1 cellular context compared by ENCODE assay signal in genomic region chr2:120552800-120553471, GRCh38.
A peak's percentile ranks its signal among the peaks of the same experiment; 100 is the strongest.
TF ChIP-seq lines count a peak whose summit lies in the region.

No MANE protein-coding gene starts in this region.

TF ChIP-seq in H1, 55 proteins besides CTCF, POLR2A, EP300 and RAD21 (continued from another document):
- TF ChIP-seq CHD7 (IDR thresholded peaks at IDR 0.05; ENCODE audit: insufficient replicate concordance, low read length) (no peak), TBP (IDR thresholded peaks at IDR 0.05; ENCODE audit: low read depth, low read length) (no peak), GTF2F1 (IDR thresholded peaks at IDR 0.05; ENCODE audit: borderline replicate concordance, low read depth, low read length) (no peak), TAF1 (IDR thresholded peaks at IDR 0.05; ENCODE audit: low read depth, low read length) (0 out of 2 replicates have a peak, but pooled peaks have one; percentile 15), CREB1 (IDR thresholded peaks at IDR 0.05) (peak; percentile 78; the same call in 1 of the 2 replicates), SIN3A (conservative IDR thresholded peaks at IDR 0.05 in 1 of 2, IDR thresholded peaks at IDR 0.05 in 1 of 2; ENCODE audit: low read depth in 1 of 2, low read length in 2 of 2) (peak in 1 of 2 experiments; percentile 67; a peak in 1 of 4 replicates), MAX (IDR thresholded peaks at IDR 0.05) (peak; percentile 89), SRF (IDR thresholded peaks at IDR 0.05; ENCODE audit: low read depth, low read length) (no peak), CHD2 (IDR thresholded peaks at IDR 0.05; ENCODE audit: low read length) (no peak), CTBP2 (IDR thresholded peaks at IDR 0.05; ENCODE audit: borderline replicate concordance, insufficient read depth, insufficient read length, low read length) (no peak), SIX5 (IDR thresholded peaks at IDR 0.05; ENCODE audit: low read depth, low read length) (no peak), JUND (IDR thresholded peaks at IDR 0.05; ENCODE audit: low read length) (peak; percentile 37; the same call in 1 of the 2 replicates), ATF2 (IDR thresholded peaks at IDR 0.05; ENCODE audit: low read length) (no peak), ASH2L (IDR thresholded peaks at IDR 0.05; ENCODE audit: low read length) (peak; percentile 46), SUZ12 (IDR thresholded peaks at IDR 0.05; ENCODE audit: low read length) (0 out of 2 replicates have a peak, but pooled peaks have one; percentile 13), CBX5 (IDR thresholded peaks at IDR 0.05; ENCODE audit: low read depth, low read length) (no peak), E2F6 (IDR thresholded peaks at IDR 0.05) (peak; percentile 59), BCL11A (IDR thresholded peaks at IDR 0.05; ENCODE audit: low read depth in 2 of 2, low read length in 2 of 2) (no peak)
